22 cellular contexts compared by ENCODE assay signal in the genomic region with DNA sequence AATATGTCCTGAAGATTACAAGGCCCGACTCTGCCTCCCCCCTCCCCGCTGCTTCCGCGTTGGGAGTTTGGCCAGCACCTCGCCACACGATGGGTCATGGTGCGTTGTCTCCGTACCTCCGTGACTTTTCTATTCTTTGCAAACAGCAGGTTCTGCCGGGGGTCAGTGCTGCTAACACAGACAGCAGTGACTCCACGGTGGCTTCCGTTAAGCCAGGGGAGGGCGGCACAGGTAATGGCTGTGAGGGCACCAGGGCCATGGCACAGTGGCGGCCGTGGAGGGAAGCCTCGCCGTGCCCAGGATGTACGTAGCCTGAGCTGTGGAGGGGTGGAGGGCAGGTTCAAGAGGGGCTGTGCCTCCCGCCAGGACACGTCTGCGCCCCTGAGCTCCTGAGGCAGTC.
DNase-seq lines count a peak whose midpoint lies in the region; FAIRE-seq and TF ChIP-seq lines count a peak whose summit lies in the region.
"Had no signal": no experiment of that assay in that cellular context is flagged by ENCODE, and none has a peak within 500 bp of the region (broad histone marks: within the 10 kb centered on the region; RNA-seq: fewer than 3 reads in every experiment).

No MANE protein-coding gene starts in this region.

- CTCF ChIA-PET in activated naive CD4-positive, alpha-beta T cell treated with anti-CD3 and anti-CD28 coated beads for 36 hours (lab: Charles Lee) = no interaction called here
- CTCF ChIA-PET in activated naive CD4-positive, alpha-beta T cell treated with anti-CD3 and anti-CD28 coated beads, Interleukin-2, amount 10 ng/mL, durations not matched to agents 7 days and 5 days (lab: Charles Lee) = interaction anchor here (1.0 kb wide), 1 partner anchor 13 kb away, joined by 4 read pairs; no protein-coding TSS in a partner anchor
- CTCF ChIA-PET in H1 (lab: Charles Lee; ENCODE audit: partially characterized antibody) = interaction anchor here (0.9 to 1.6 kb wide), 3 partner anchors 24 to 156 kb away, joined by 3 to 4 read pairs (median 3); no protein-coding TSS in a partner anchor

- peak; percentile 2 for DNase-seq in activated naive CD4-positive, alpha-beta T cell treated with anti-CD3 and anti-CD28 coated beads for 36 hours
- no peak for DNase-seq in activated naive CD4-positive, alpha-beta T cell treated with anti-CD3 and anti-CD28 coated beads, Interleukin-2, amount 10 ng/mL, durations not matched to agents 7 days and 5 days
- DNase-seq in Peyer's patch (peak; percentile 15 to 43 (median 37)), H1 (ENCODE audit: low read depth in 1 of 2, low spot score in 2 of 2) (no peak), stomach (peak; percentile 18), NCI-H146 treated with DMSO at 0.1 percent for 48 hours (lab: John Stamatoyannopoulos, UW; ENCODE audit: unreplicated experiment) (no peak), kidney glomerular epithelial cell (lab: John Stamatoyannopoulos, UW) (no peak), NCI-H1417 (lab: John Stamatoyannopoulos, UW) (no peak)
- DNase-seq: activated CD4-positive, alpha-beta T cell treated with anti-CD3 and anti-CD28 coated beads, Interleukin-2, amount 50 U/mL, for 1 hour; C1 segment of cervical spinal cord; Karpas-422; NCI-H1930; stimulated activated CD4-positive, alpha-beta T cell treated with anti-CD3 and anti-CD28 coated beads, Interleukin-4, amount 100 ng/mL, for 4 hours had no signal

- H2BK120ac ChIP-seq in H1 (replicated peaks; ENCODE audit: low read depth, low read length) = no peak overlapping the region

- no peak overlapping the region for H2BK15ac ChIP-seq in H1 (ENCODE audit: low read length)

- WGBS in H1 (ENCODE audit: extremely low coverage in 1 of 2, insufficient coverage in 1 of 2, insufficient read length in 1 of 2, insufficient replicate concordance in 2 of 2, low coverage in 1 of 2, low lambda C conversion rate in 2 of 2, missing lambda C conversion rate in 1 of 2), 2 experiments = 91% methylated on average over 21 of the region's 21 CpGs; no CpG with 5 or more reads in 1 of the 2 experiments
- 95 to 97% (median 96%) methylated on average over 21 of the region's 21 CpGs for WGBS in stomach, 5 donors

- no peaks in the 10 kb centered on the region for H3K79me1 ChIP-seq in H1 (ENCODE audit: low read depth, low read length)

- POLR2A ChIA-PET in H1 (lab: Charles Lee; ENCODE audit: partially characterized antibody) = no interaction called here

- no peak overlapping the region for H4K91ac ChIP-seq in H1 (replicated peaks; ENCODE audit: insufficient read length, low read length)

- peaks cover 0 to 4% (median 0%) of the 10 kb centered on the region in 3 donors for H3K36me3 ChIP-seq in Peyer's patch
- no peaks in the 10 kb centered on the region for H3K36me3 ChIP-seq in H1 (ENCODE audit: control insufficient read depth in 2 of 4, insufficient read depth in 4 of 4, low read length in 3 of 4)
- peaks cover 0 to 11% (median 6%) of the 10 kb centered on the region in 4 donors for H3K36me3 ChIP-seq in stomach
- H3K36me3 ChIP-seq: neutrophil, SJSA1 had no signal

- H2AK5ac ChIP-seq in H1 (ENCODE audit: low read depth, low read length) = no peak overlapping the region

- TF ChIP-seq EP300 in H1 (IDR thresholded peaks at IDR 0.05; ENCODE audit: borderline replicate concordance in 1 of 2, low read depth in 2 of 2, low read length in 2 of 2) = no peak
- TF ChIP-seq EP300 in stomach (IDR thresholded peaks at IDR 0.05) = no peak

- FAIRE-seq in H1 (lab: Jason Lieb, UNC) = no peak
- FAIRE-seq: frontal cortex, islet of Langerhans, urothelium cell line had no signal

- no peaks in the 10 kb centered on the region for H3K79me2 ChIP-seq in H1 (ENCODE audit: control insufficient read depth in 1 of 2, insufficient read depth in 2 of 2, low read length in 2 of 2)

- H3K27ac Mint-ChIP-seq in activated naive CD4-positive, alpha-beta T cell treated with anti-CD3 and anti-CD28 coated beads for 36 hours = no peak overlapping the region
- no peak overlapping the region for H3K27ac Mint-ChIP-seq in activated naive CD4-positive, alpha-beta T cell treated with anti-CD3 and anti-CD28 coated beads, Interleukin-2, amount 10 ng/mL, durations not matched to agents 7 days and 5 days
- H3K27ac Mint-ChIP-seq: activated naive CD8-positive, alpha-beta T cell; brain had no signal

- H3K4me1 ChIP-seq in Peyer's patch = peaks cover 0 to 24% (median 17%) of the 10 kb centered on the region in 4 donors
- H3K4me1 ChIP-seq in H1 (replicated peaks in 1 of 4; ENCODE audit: control insufficient read depth in 3 of 4, insufficient read depth in 4 of 4, low read length in 3 of 4) = peaks cover 0 to 13% (median 9%) of the 10 kb centered on the region in 4 experiments; a peak in 5 of 7 replicates
- H3K4me1 ChIP-seq in stomach = peaks cover 11 to 37% (median 31%) of the 10 kb centered on the region in 4 donors

- H3K27me3 ChIP-seq in Peyer's patch (no peaks in the 10 kb centered on the region), H1 (replicated peaks in 1 of 4; ENCODE audit: control insufficient read depth in 3 of 4, extremely low read depth in 1 of 4, insufficient read depth in 3 of 4, low read length in 3 of 4) (peaks cover 0 to 13% (median 10%) of the 10 kb centered on the region in 4 experiments; a peak in 4 of 7 replicates), stomach (no peaks in the 10 kb centered on the region)
- H3K27me3 ChIP-seq: esophagus muscularis mucosa, SJSA1 had no signal

- intact Hi-C loops in activated naive CD4-positive, alpha-beta T cell treated with anti-CD3 and anti-CD28 coated beads for 36 hours (cut with micrococcal nuclease) = no loop called here
- intact Hi-C loops in stomach (cut with DNase I; ENCODE audit: low total_unique reads) = no loop called here

- no peak overlapping the region for H2AFZ ChIP-seq in H1 (ENCODE audit: low read length)

- H4K20me1 ChIP-seq in H1 (replicated peaks in 1 of 2; ENCODE audit: control insufficient read depth in 1 of 2, insufficient read depth in 2 of 2, low read length in 2 of 2) = no peaks in the 10 kb centered on the region

- no peaks in the 10 kb centered on the region for H3K23me2 ChIP-seq in H1 (ENCODE audit: low read depth, low read length)

- no peak overlapping the region for H3K23ac ChIP-seq in H1 (ENCODE audit: insufficient read length)

- H3K56ac ChIP-seq in H1 (replicated peaks; ENCODE audit: insufficient read length, low read depth, low read length) = no peak overlapping the region

- H3K4me1 Mint-ChIP-seq in activated naive CD4-positive, alpha-beta T cell treated with anti-CD3 and anti-CD28 coated beads for 36 hours (ENCODE audit: low read depth) = peaks cover 39% of the 10 kb centered on the region
- H3K4me1 Mint-ChIP-seq in activated naive CD4-positive, alpha-beta T cell treated with anti-CD3 and anti-CD28 coated beads, Interleukin-2, amount 10 ng/mL, durations not matched to agents 7 days and 5 days = peaks cover 34% of the 10 kb centered on the region

- H3K9me3 ChIP-seq in Peyer's patch (no peaks in the 10 kb centered on the region), H1 (ENCODE audit: insufficient read depth in 2 of 2, low read depth in 1 of 2, low read length in 1 of 2) (peaks cover 0 to under 1% of the 10 kb centered on the region in 2 experiments; a peak in 1 of 4 replicates), stomach (no peaks in the 10 kb centered on the region)
- H3K9me3 ChIP-seq: esophagus muscularis mucosa, neutrophil, SJSA1 had no signal

- H2BK20ac ChIP-seq in H1 (ENCODE audit: low read length) = no peak overlapping the region

- H3K27me3 Mint-ChIP-seq in activated naive CD4-positive, alpha-beta T cell treated with anti-CD3 and anti-CD28 coated beads for 36 hours (ENCODE audit: low read depth) = no peaks in the 10 kb centered on the region
- H3K27me3 Mint-ChIP-seq in activated naive CD4-positive, alpha-beta T cell treated with anti-CD3 and anti-CD28 coated beads, Interleukin-2, amount 10 ng/mL, durations not matched to agents 7 days and 5 days = no peaks in the 10 kb centered on the region
- H3K27me3 Mint-ChIP-seq: activated naive CD8-positive, alpha-beta T cell had no signal

- H4K8ac ChIP-seq in H1 (ENCODE audit: extremely low read depth, insufficient read depth, low read length) = peak overlapping the region; percentile 64

- no peak overlapping the region for H3K4me3 Mint-ChIP-seq in activated naive CD4-positive, alpha-beta T cell treated with anti-CD3 and anti-CD28 coated beads for 36 hours
- no peak overlapping the region for H3K4me3 Mint-ChIP-seq in activated naive CD4-positive, alpha-beta T cell treated with anti-CD3 and anti-CD28 coated beads, Interleukin-2, amount 10 ng/mL, durations not matched to agents 7 days and 5 days
- H3K4me3 Mint-ChIP-seq: activated naive CD8-positive, alpha-beta T cell; brain had no signal

- H3K14ac ChIP-seq in H1 (ENCODE audit: insufficient read length) = no peak overlapping the region

- no peak overlapping the region for H3K4me3 ChIP-seq in Peyer's patch
- no peak overlapping the region for H3K4me3 ChIP-seq in H1 (ENCODE audit: extremely low read depth in 1 of 4, insufficient read depth in 2 of 4, low read depth in 3 of 4, low read length in 4 of 4)
- no peak overlapping the region for H3K4me3 ChIP-seq in stomach
- H3K4me3 ChIP-seq: esophagus muscularis mucosa, lung, SJSA1 had no signal

- no peaks in the 10 kb centered on the region for H3K9me3 Mint-ChIP-seq in activated naive CD4-positive, alpha-beta T cell treated with anti-CD3 and anti-CD28 coated beads for 36 hours
- no peaks in the 10 kb centered on the region for H3K9me3 Mint-ChIP-seq in activated naive CD4-positive, alpha-beta T cell treated with anti-CD3 and anti-CD28 coated beads, Interleukin-2, amount 10 ng/mL, durations not matched to agents 7 days and 5 days

- H3K18ac ChIP-seq in H1 (ENCODE audit: extremely low read depth, low read length) = no peak overlapping the region

- no peak for TF ChIP-seq RAD21 in H1 (IDR thresholded peaks at IDR 0.05 in 1 of 2, conservative IDR thresholded peaks at IDR 0.05 in 1 of 2; ENCODE audit: low read depth in 2 of 2, low read length in 2 of 2)

- H2BK5ac ChIP-seq in H1 (ENCODE audit: low read depth, low read length) = no peak overlapping the region

- no peak for TF ChIP-seq POLR2A in Peyer's patch (IDR thresholded peaks at IDR 0.05)
- no peak for TF ChIP-seq POLR2A in H1 (IDR thresholded peaks at IDR 0.05; ENCODE audit: control extremely low read depth in 1 of 2, low read depth in 2 of 2, low read length in 2 of 2)
- no peak for TF ChIP-seq POLR2A in stomach (IDR thresholded peaks at IDR 0.05)

- TF ChIP-seq CTCF in Peyer's patch (IDR thresholded peaks at IDR 0.05) = no peak
- TF ChIP-seq CTCF in H1 (IDR thresholded peaks at IDR 0.05; ENCODE audit: control extremely low read depth in 1 of 3, insufficient read depth in 1 of 3, low read depth in 1 of 3, low read length in 3 of 3) = no peak
- TF ChIP-seq CTCF in stomach (IDR thresholded peaks at IDR 0.05) = no peak

- no peak overlapping the region for H3K27ac ChIP-seq in Peyer's patch
- no peak overlapping the region for H3K27ac ChIP-seq in H1 (ENCODE audit: low read depth, low read length)
- H3K27ac ChIP-seq in stomach = no peak overlapping the region
- H3K27ac ChIP-seq: esophagus muscularis mucosa, neutrophil, SJSA1 had no signal

- H4K5ac ChIP-seq in H1 (ENCODE audit: insufficient read length, low read depth, low read length) = no peak overlapping the region

- H3K4ac ChIP-seq in H1 (replicated peaks; ENCODE audit: insufficient read length, low read depth, low read length) = no peak overlapping the region

- H3K4me2 ChIP-seq in H1 (ENCODE audit: insufficient read depth in 1 of 2, low read depth in 2 of 2, low read length in 2 of 2) = no peak overlapping the region

- no peak overlapping the region for H2BK12ac ChIP-seq in H1 (ENCODE audit: low read depth, low read length)

- H3K36me3 Mint-ChIP-seq in activated naive CD4-positive, alpha-beta T cell treated with anti-CD3 and anti-CD28 coated beads for 36 hours (ENCODE audit: low read depth) = peaks cover 22% of the 10 kb centered on the region
- H3K36me3 Mint-ChIP-seq in activated naive CD4-positive, alpha-beta T cell treated with anti-CD3 and anti-CD28 coated beads, Interleukin-2, amount 10 ng/mL, durations not matched to agents 7 days and 5 days = peaks cover 19% of the 10 kb centered on the region
- H3K36me3 Mint-ChIP-seq: brain had no signal

- no peak overlapping the region for H3K9ac ChIP-seq in H1 (replicated peaks in 1 of 4; ENCODE audit: extremely low read depth in 1 of 4, low read depth in 3 of 4, low read length in 3 of 4)

Comparison
In these comparisons a context has a peak if more than half of its experiments do, and no peak if none do; other contexts are left out.
1. DNase-seq: peak in activated naive CD4-positive, alpha-beta T cell treated with anti-CD3 and anti-CD28 coated beads for 36 hours (single experiment), Peyer's patch (3 of 3) and stomach (single experiment); none in activated naive CD4-positive, alpha-beta T cell treated with anti-CD3 and anti-CD28 coated beads, Interleukin-2, amount 10 ng/mL, durations not matched to agents 7 days and 5 days (single experiment), H1 (0 of 2), NCI-H146 treated with DMSO at 0.1 percent for 48 hours (single experiment), kidney glomerular epithelial cell (single experiment) and NCI-H1417 (0 of 3).